ENCODE assay signal across 30 cellular contexts in genomic region chr3:177334803-177335202, GRCh38.
"Had no signal": no experiment of that assay in that cellular context is flagged by ENCODE, and none has a peak within 500 bp of the region (broad histone marks: within the 10 kb centered on the region; RNA-seq: fewer than 3 reads in every experiment).

No MANE protein-coding gene starts in this region.

- H3K36me3 ChIP-seq: esophagus squamous epithelium, heart right ventricle, pancreas, prostate gland, sigmoid colon, transverse colon, WERI-Rb-1 had no signal

- H3K4me3 ChIP-seq: esophagus squamous epithelium, heart right ventricle, lung, pancreas, prostate gland, sigmoid colon, smooth muscle cell, testis, transverse colon had no signal

- H3K27ac ChIP-seq: epithelial cell of prostate, esophagus squamous epithelium, prostate gland, sigmoid colon, testis, WERI-Rb-1 had no signal

- H3K27ac Mint-ChIP-seq: activated naive CD4-positive, alpha-beta T cell treated with anti-CD3 and anti-CD28 coated beads for 36 hours; activated naive CD8-positive, alpha-beta T cell treated with anti-CD3 and anti-CD28 coated beads, Interleukin-2, amount 10 ng/mL, durations not matched to agents 7 days and 5 days; activated T-helper 1 cell treated with anti-CD3 and anti-CD28 coated beads, Interleukin-12 subunit alpha, Interleukin-12 subunit beta, Interleukin-2, Interleukin-4 antibody, amounts not matched to agents 30 ng/mL and 10 ng/mL and 1 ng/mL, durations not matched to agents 14 hours and 24 hours and 36 hours; nephron progenitor cell; stimulated activated naive B cell treated with anti-CD40 and anti-IgM and Interleukin-4, amounts not matched to agents 10 μg/mL and 1 μg/mL and 100 μg/mL, for 72 hours had no signal

- ATAC-seq: activated CD4-positive, CD25-positive, alpha-beta regulatory T cell treated with anti-CD3 and anti-CD28 coated beads, Interleukin-2, amount 50 U/mL, for 24 hours; stimulated activated naive B cell treated with anti-CD40 and anti-IgM and Interleukin-4, amounts not matched to agents 10 μg/mL and 1 μg/mL and 100 μg/mL, for 72 hours had no signal

- H3K27me3 Mint-ChIP-seq: activated naive CD8-positive, alpha-beta T cell treated with anti-CD3 and anti-CD28 coated beads, Interleukin-2, amount 10 ng/mL, durations not matched to agents 7 days and 5 days; stimulated activated naive B cell treated with anti-CD40 and anti-IgM and Interleukin-4, amounts not matched to agents 10 μg/mL and 1 μg/mL and 100 μg/mL, for 72 hours had no signal

- DNase-seq: activated CD4-positive, alpha-beta T cell treated with anti-CD3 and anti-CD28 coated beads for 48 hours; activated CD4-positive, alpha-beta T cell treated with anti-CD3 and anti-CD28 coated beads, Interleukin-2, amount 50 U/mL, for 48 hours; activated effector memory CD4-positive, alpha-beta T cell treated with anti-CD3 and anti-CD28 coated beads, Interleukin-2, amount 50 U/mL, for 16 hours; activated naive CD4-positive, alpha-beta T cell treated with anti-CD3 and anti-CD28 coated beads for 36 hours; activated naive CD8-positive, alpha-beta T cell treated with anti-CD3 and anti-CD28 coated beads, Interleukin-2, amount 10 ng/mL, durations not matched to agents 7 days and 5 days; activated T-cell treated with anti-CD3 and anti-CD28 coated beads, Interleukin-2, amount 50 U/mL, for 1 hour; amniotic stem cell; central memory CD4-positive, alpha-beta T cell; esophagus squamous epithelium; foreskin melanocyte; kidney glomerular epithelial cell; mesendoderm; nephron progenitor cell; pancreas; sigmoid colon; stimulated activated CD4-positive, alpha-beta T cell treated with anti-CD3 and anti-CD28 coated beads, Interleukin-1b, Interleukin-23, amount 100 ng/mL, for 48 hours; stimulated activated CD4-positive, alpha-beta T cell treated with anti-CD3 and anti-CD28 coated beads, Interleukin-4, amount 100 ng/mL, for 4 hours; stimulated activated CD8-positive, alpha-beta memory T cell treated with anti-CD3 and anti-CD28 coated beads, Interleukin-4, amount 100 ng/mL, for 48 hours; stimulated activated naive B cell treated with anti-CD40 and anti-IgM and Interleukin-4, amounts not matched to agents 10 μg/mL and 1 μg/mL and 100 μg/mL, for 72 hours; T-helper 9 cell; testis; transverse colon; WERI-Rb-1 had no signal

- H3K27me3 ChIP-seq: esophagus squamous epithelium, heart right ventricle, pancreas, sigmoid colon, testis, transverse colon had no signal

- H3K9me3 Mint-ChIP-seq: activated naive CD4-positive, alpha-beta T cell treated with anti-CD3 and anti-CD28 coated beads for 36 hours; activated naive CD8-positive, alpha-beta T cell treated with anti-CD3 and anti-CD28 coated beads, Interleukin-2, amount 10 ng/mL, durations not matched to agents 7 days and 5 days; activated T-helper 1 cell treated with anti-CD3 and anti-CD28 coated beads, Interleukin-12 subunit alpha, Interleukin-12 subunit beta, Interleukin-2, Interleukin-4 antibody, amounts not matched to agents 30 ng/mL and 10 ng/mL and 1 ng/mL, durations not matched to agents 14 hours and 24 hours and 36 hours; nephron progenitor cell; stimulated activated naive B cell treated with anti-CD40 and anti-IgM and Interleukin-4, amounts not matched to agents 10 μg/mL and 1 μg/mL and 100 μg/mL, for 72 hours had no signal

- H3K4me3 Mint-ChIP-seq: activated naive CD4-positive, alpha-beta T cell treated with anti-CD3 and anti-CD28 coated beads for 36 hours; activated naive CD8-positive, alpha-beta T cell treated with anti-CD3 and anti-CD28 coated beads, Interleukin-2, amount 10 ng/mL, durations not matched to agents 7 days and 5 days; activated T-helper 1 cell treated with anti-CD3 and anti-CD28 coated beads, Interleukin-12 subunit alpha, Interleukin-12 subunit beta, Interleukin-2, Interleukin-4 antibody, amounts not matched to agents 30 ng/mL and 10 ng/mL and 1 ng/mL, durations not matched to agents 14 hours and 24 hours and 36 hours; nephron progenitor cell; stimulated activated naive B cell treated with anti-CD40 and anti-IgM and Interleukin-4, amounts not matched to agents 10 μg/mL and 1 μg/mL and 100 μg/mL, for 72 hours had no signal

- H3K4me1 ChIP-seq: pancreas, prostate gland, testis had no signal

- H3K9me3 ChIP-seq: esophagus squamous epithelium, heart right ventricle, pancreas, prostate gland, sigmoid colon, testis, transverse colon had no signal
